ENCODE assay signal across 17 cellular contexts in genomic region chr3:125006190-125006855, GRCh38.
"Had no signal": no experiment of that assay in that cellular context is flagged by ENCODE, and none has a peak within 500 bp of the region (broad histone marks: within the 10 kb centered on the region; RNA-seq: fewer than 3 reads in every experiment).

No MANE protein-coding gene starts in this region.

- H3K9me3 ChIP-seq: gastroesophageal sphincter had no signal

- DNase-seq: activated CD4-positive, alpha-beta T cell treated with anti-CD3 and anti-CD28 coated beads, Interleukin-2, amount 10 ng/mL, durations not matched to agents 24 days and 14 days; activated naive CD4-positive, alpha-beta T cell treated with anti-CD3 and anti-CD28 coated beads for 36 hours; effector CD4-positive, alpha-beta T cell; kidney glomerular epithelial cell; natural killer cell; occipital lobe; stimulated activated CD4-positive, alpha-beta T cell treated with anti-CD3 and anti-CD28 coated beads, Interleukin-4, amount 100 ng/mL, for 1 hour; stimulated activated CD8-positive, alpha-beta memory T cell treated with anti-CD3 and anti-CD28 coated beads, Interleukin-4, amount 100 ng/mL, for 48 hours; stimulated activated naive CD8-positive, alpha-beta T cell treated with anti-CD3 and anti-CD28 coated beads, Interleukin-15, Interleukin-2, amounts not matched to agents 100 U/mL and 50 U/mL, for 24 hours; T-helper 9 cell had no signal

- H3K4me3 Mint-ChIP-seq: activated CD4-positive, alpha-beta T cell treated with anti-CD3 and anti-CD28 coated beads, Interleukin-2, amount 10 ng/mL, durations not matched to agents 24 days and 14 days; activated naive CD4-positive, alpha-beta T cell treated with anti-CD3 and anti-CD28 coated beads for 36 hours; activated T-helper 17 cell treated with anti-CD3 and anti-CD28 coated beads, Interleukin-2, amount 50 U/mL, for 72 hours; natural killer cell had no signal

- H3K27me3 Mint-ChIP-seq: activated CD4-positive, alpha-beta T cell treated with anti-CD3 and anti-CD28 coated beads, Interleukin-2, amount 10 ng/mL, durations not matched to agents 24 days and 14 days; activated T-helper 17 cell treated with anti-CD3 and anti-CD28 coated beads, Interleukin-2, amount 50 U/mL, for 72 hours had no signal

- H3K4me3 ChIP-seq: coronary artery, gastroesophageal sphincter, lung had no signal

- H3K27me3 ChIP-seq: gastroesophageal sphincter had no signal

- H3K27ac Mint-ChIP-seq: activated CD4-positive, alpha-beta T cell treated with anti-CD3 and anti-CD28 coated beads, Interleukin-2, amount 10 ng/mL, durations not matched to agents 24 days and 14 days; activated naive CD4-positive, alpha-beta T cell treated with anti-CD3 and anti-CD28 coated beads for 36 hours; activated T-helper 17 cell treated with anti-CD3 and anti-CD28 coated beads, Interleukin-2, amount 50 U/mL, for 72 hours; natural killer cell had no signal

- H3K4me1 Mint-ChIP-seq: activated T-helper 17 cell treated with anti-CD3 and anti-CD28 coated beads, Interleukin-2, amount 50 U/mL, for 72 hours had no signal

- H3K27ac ChIP-seq: coronary artery, epithelial cell of prostate, gastroesophageal sphincter had no signal

- ATAC-seq: activated T-helper 17 cell treated with anti-CD3 and anti-CD28 coated beads, Interleukin-2, amount 50 U/mL, for 72 hours; gastroesophageal sphincter; natural killer cell had no signal

- FAIRE-seq: astrocyte, urothelium cell line had no signal

- H3K9me3 Mint-ChIP-seq: activated CD4-positive, alpha-beta T cell treated with anti-CD3 and anti-CD28 coated beads, Interleukin-2, amount 10 ng/mL, durations not matched to agents 24 days and 14 days; activated naive CD4-positive, alpha-beta T cell treated with anti-CD3 and anti-CD28 coated beads for 36 hours; activated T-helper 17 cell treated with anti-CD3 and anti-CD28 coated beads, Interleukin-2, amount 50 U/mL, for 72 hours; natural killer cell had no signal
